ENCODE assay signal across 1 cellular context in genomic region chr5:140639093-140639821, GRCh38.
A peak's percentile ranks its signal among the peaks of the same experiment; 100 is the strongest.
TF ChIP-seq lines count a peak whose summit lies in the region.

TSS of gene TMCO6 (plus strand) at chr5:140639451. CDS start at chr5:140639528, 77 bp downstream.

TF ChIP-seq in K562, 482 proteins besides CTCF, POLR2A, EP300 and RAD21 (continued from another document and continues in another):
- TF ChIP-seq ZNF518B (CRISPR knock-in tag; IDR thresholded peaks at IDR 0.05) (no peak), SRF (CRISPR knock-in tag; IDR thresholded peaks at IDR 0.05) (no peak; a peak in 1 of 4 replicates), GTF2F1 (IDR thresholded peaks at IDR 0.05; ENCODE audit: low read depth, low read length) (peak; percentile 55; the same call in 1 of the 2 replicates), MIER1 (IDR thresholded peaks at IDR 0.05; ENCODE audit: low read depth) (no peak), ZNF644 (tag; IDR thresholded peaks at IDR 0.05; ENCODE audit: low read depth) (peak; percentile 10; the same call in 1 of the 2 replicates), HNRNPH1 (optimal IDR thresholded peaks at IDR 0.05; ENCODE audit: low read depth, low read length) (no peak), NCOA4 (IDR thresholded peaks at IDR 0.05; ENCODE audit: partially characterized antibody) (no peak), BCL6 (CRISPR knock-in tag; IDR thresholded peaks at IDR 0.05) (no peak), ARID1B (IDR thresholded peaks at IDR 0.05) (peak; percentile 61), TRIM28 (IDR thresholded peaks at IDR 0.05) (no peak; the same call in 1 of the 2 replicates), RBM39 (optimal IDR thresholded peaks at IDR 0.05; ENCODE audit: low read depth, low read length) (no peak), SETDB1 (IDR thresholded peaks at IDR 0.05; ENCODE audit: low read length) (no peak), SFPQ (IDR thresholded peaks at IDR 0.05; ENCODE audit: low read depth, low read length) (no peak), ZNF212 (CRISPR knock-in tag; IDR thresholded peaks at IDR 0.05) (no peak), E2F6 (IDR thresholded peaks at IDR 0.05; ENCODE audit: borderline replicate concordance in 1 of 2, extremely low read depth in 1 of 2, insufficient read depth in 1 of 2, insufficient read length in 1 of 2, low read depth in 1 of 2, low read length in 1 of 2, poor library complexity in 1 of 2, severe bottlenecking in 1 of 2) (peak; percentile 76 to 90), ELF2 (CRISPR knock-in tag; IDR thresholded peaks at IDR 0.05) (no peak), ZFX (CRISPR knock-in tag; IDR thresholded peaks at IDR 0.05) (peak; percentile 59), ETV1 (tag; conservative IDR thresholded peaks at IDR 0.05; ENCODE audit: low read depth) (peak; percentile 92), ZNF717 (CRISPR knock-in tag; IDR thresholded peaks at IDR 0.05) (no peak), POLR2AphosphoS2 (IDR thresholded peaks at IDR 0.05; ENCODE audit: low read length) (no peak), ZNF395 (CRISPR knock-in tag; IDR thresholded peaks at IDR 0.05) (peak; percentile 63; the same call in 1 of the 2 replicates), GABPB2 (CRISPR knock-in tag; conservative IDR thresholded peaks at IDR 0.05) (no peak), ZFP91 (CRISPR knock-in tag; IDR thresholded peaks at IDR 0.05) (no peak; the same call in 1 of the 2 replicates), CHD2 (IDR thresholded peaks at IDR 0.05; ENCODE audit: low read depth, low read length) (no peak), HMG20A (CRISPR knock-in tag; conservative IDR thresholded peaks at IDR 0.05) (no peak), TFAP4 (CRISPR knock-in tag; IDR thresholded peaks at IDR 0.05; ENCODE audit: borderline replicate concordance) (peak; percentile 88), PHF20 (IDR thresholded peaks at IDR 0.05; ENCODE audit: partially characterized antibody) (peak; percentile 41), NR1H2 (CRISPR knock-in tag; IDR thresholded peaks at IDR 0.05) (peak; percentile 99), STAT6 (CRISPR knock-in tag; IDR thresholded peaks at IDR 0.05) (no peak), ZNF584 (CRISPR knock-in tag; IDR thresholded peaks at IDR 0.05; ENCODE audit: low read depth) (peak; percentile 66; the same call in 1 of the 2 replicates), KDM5B (IDR thresholded peaks at IDR 0.05; ENCODE audit: insufficient replicate concordance, low read depth, low read length) (peak; percentile 91), KAT7 (CRISPR knock-in tag; IDR thresholded peaks at IDR 0.05; ENCODE audit: borderline replicate concordance) (peak; percentile 88; the same call in 1 of the 2 replicates), ZNF586 (CRISPR knock-in tag; conservative IDR thresholded peaks at IDR 0.05) (no peak), CHD4 (IDR thresholded peaks at IDR 0.05; ENCODE audit: insufficient read depth, insufficient replicate concordance, low read depth, low read length, poor library complexity, severe bottlenecking) (no peak), RREB1 (CRISPR knock-in tag; IDR thresholded peaks at IDR 0.05) (no peak), HNRNPK (IDR thresholded peaks at IDR 0.05; ENCODE audit: low read depth, low read length, poor library complexity, severe bottlenecking) (no peak), RFX7 (CRISPR knock-in tag; IDR thresholded peaks at IDR 0.05) (no peak), ZHX1 (conservative IDR thresholded peaks at IDR 0.05; ENCODE audit: low read length) (no peak)
